In the genomic region with DNA sequence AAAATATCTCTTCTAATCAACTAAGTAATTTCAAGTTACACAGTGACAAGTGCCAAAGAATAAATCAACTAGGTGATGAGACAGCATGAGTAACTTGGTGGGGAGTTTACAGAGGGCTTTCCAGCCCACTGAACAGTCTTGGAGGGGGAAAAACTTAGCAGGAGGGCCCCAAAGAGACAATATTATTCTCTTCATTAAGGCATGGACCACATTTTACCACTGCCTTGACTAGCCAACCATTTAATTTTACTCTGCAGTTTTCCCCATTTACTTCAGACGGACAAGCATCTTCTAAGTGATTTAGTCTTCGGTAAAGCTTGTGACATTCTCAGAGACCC, we compare ENCODE assay signal across 26 cellular contexts.
"Had no signal": no experiment of that assay in that cellular context is flagged by ENCODE, and none has a peak within 500 bp of the region (broad histone marks: within the 10 kb centered on the region; RNA-seq: fewer than 3 reads in every experiment).

No MANE protein-coding gene starts in this region.

- FAIRE-seq: TTC549 had no signal

- H3K4me3 Mint-ChIP-seq: activated B cell treated with CpG ODN at 0.5 μM for 24 hours; activated CD4-positive, alpha-beta memory T cell treated with anti-CD3 and anti-CD28 coated beads, Interleukin-2, amount 10 ng/mL, durations not matched to agents 7 days and 5 days; activated CD4-positive, alpha-beta T cell treated with anti-CD3 and anti-CD28 coated beads, Interleukin-2, amount 10 ng/mL, durations not matched to agents 7 days and 5 days; activated naive CD4-positive, alpha-beta T cell treated with anti-CD3 and anti-CD28 coated beads, Interleukin-2, amount 10 ng/mL, durations not matched to agents 7 days and 5 days; activated naive CD8-positive, alpha-beta T cell treated with anti-CD3 and anti-CD28 coated beads for 36 hours; activated T-helper 17 cell treated with anti-CD3 and anti-CD28 coated beads, Interleukin-2, amount 50 U/mL, for 72 hours; T-cell had no signal

- H3K36me3 Mint-ChIP-seq: activated naive CD4-positive, alpha-beta T cell treated with anti-CD3 and anti-CD28 coated beads, Interleukin-2, amount 10 ng/mL, durations not matched to agents 7 days and 5 days; activated naive CD8-positive, alpha-beta T cell treated with anti-CD3 and anti-CD28 coated beads for 36 hours; T-cell had no signal

- H3K27ac Mint-ChIP-seq: activated B cell treated with CpG ODN at 0.5 μM for 24 hours; activated CD4-positive, alpha-beta memory T cell treated with anti-CD3 and anti-CD28 coated beads, Interleukin-2, amount 10 ng/mL, durations not matched to agents 7 days and 5 days; activated CD4-positive, alpha-beta T cell treated with anti-CD3 and anti-CD28 coated beads, Interleukin-2, amount 10 ng/mL, durations not matched to agents 7 days and 5 days; activated naive CD4-positive, alpha-beta T cell treated with anti-CD3 and anti-CD28 coated beads, Interleukin-2, amount 10 ng/mL, durations not matched to agents 7 days and 5 days; activated naive CD8-positive, alpha-beta T cell treated with anti-CD3 and anti-CD28 coated beads for 36 hours; activated T-helper 17 cell treated with anti-CD3 and anti-CD28 coated beads, Interleukin-2, amount 50 U/mL, for 72 hours; T-cell had no signal

- H3K4me3 ChIP-seq: adrenal gland, MG63, SK-N-MC had no signal

- DNase-seq: activated B cell treated with CpG ODN at 0.5 μM for 24 hours; activated CD4-positive, alpha-beta memory T cell treated with anti-CD3 and anti-CD28 coated beads, Interleukin-2, amount 10 ng/mL, durations not matched to agents 7 days and 5 days; activated CD4-positive, alpha-beta T cell treated with anti-CD3 and anti-CD28 coated beads for 1 hour; activated CD4-positive, alpha-beta T cell treated with anti-CD3 and anti-CD28 coated beads, Interleukin-2, amount 10 ng/mL, durations not matched to agents 7 days and 5 days; activated gamma-delta T cell treated with Interleukin-2 at 50 U/mL for 16 hours; activated naive CD4-positive, alpha-beta T cell treated with anti-CD3 and anti-CD28 coated beads, Interleukin-2, amount 10 ng/mL, durations not matched to agents 7 days and 5 days; activated naive CD8-positive, alpha-beta T cell treated with anti-CD3 and anti-CD28 coated beads for 36 hours; activated T-cell treated with anti-CD3 and anti-CD28 coated beads for 4 hours; activated T-cell treated with anti-CD3 and anti-CD28 coated beads, Interleukin-2, amount 50 U/mL, for 48 hours; adrenal gland; anterior cingulate cortex; MG63; MV-4-11; NCI-H1092 treated with DMSO at 0.1 percent for 48 hours; NCI-H1417 treated with DMSO at 0.1 percent for 48 hours; NCI-H1694; NCI-H2029; NCI-H446; NCI-H524; PC-3; T-cell; T-helper 2 cell; T1000 had no signal

- H3K36me3 ChIP-seq: adrenal gland, MG63 had no signal

- H3K4me1 Mint-ChIP-seq: activated B cell treated with CpG ODN at 0.5 μM for 24 hours; activated CD4-positive, alpha-beta memory T cell treated with anti-CD3 and anti-CD28 coated beads, Interleukin-2, amount 10 ng/mL, durations not matched to agents 7 days and 5 days; activated T-helper 17 cell treated with anti-CD3 and anti-CD28 coated beads, Interleukin-2, amount 50 U/mL, for 72 hours had no signal

- ATAC-seq: activated T-helper 17 cell treated with anti-CD3 and anti-CD28 coated beads, Interleukin-2, amount 50 U/mL, for 72 hours; PC-3; T-cell had no signal

- H3K9me3 Mint-ChIP-seq: activated B cell treated with CpG ODN at 0.5 μM for 24 hours; activated CD4-positive, alpha-beta memory T cell treated with anti-CD3 and anti-CD28 coated beads, Interleukin-2, amount 10 ng/mL, durations not matched to agents 7 days and 5 days; activated CD4-positive, alpha-beta T cell treated with anti-CD3 and anti-CD28 coated beads, Interleukin-2, amount 10 ng/mL, durations not matched to agents 7 days and 5 days; activated naive CD4-positive, alpha-beta T cell treated with anti-CD3 and anti-CD28 coated beads, Interleukin-2, amount 10 ng/mL, durations not matched to agents 7 days and 5 days; activated naive CD8-positive, alpha-beta T cell treated with anti-CD3 and anti-CD28 coated beads for 36 hours; activated T-helper 17 cell treated with anti-CD3 and anti-CD28 coated beads, Interleukin-2, amount 50 U/mL, for 72 hours; T-cell had no signal

- H3K9me3 ChIP-seq: adrenal gland, MG63 had no signal

- H3K27ac ChIP-seq: adrenal gland, SK-N-MC had no signal

- H3K27me3 ChIP-seq: adrenal gland, MG63 had no signal

- H3K4me1 ChIP-seq: adrenal gland had no signal

- H3K27me3 Mint-ChIP-seq: activated naive CD8-positive, alpha-beta T cell treated with anti-CD3 and anti-CD28 coated beads for 36 hours had no signal
